In the genomic region with DNA sequence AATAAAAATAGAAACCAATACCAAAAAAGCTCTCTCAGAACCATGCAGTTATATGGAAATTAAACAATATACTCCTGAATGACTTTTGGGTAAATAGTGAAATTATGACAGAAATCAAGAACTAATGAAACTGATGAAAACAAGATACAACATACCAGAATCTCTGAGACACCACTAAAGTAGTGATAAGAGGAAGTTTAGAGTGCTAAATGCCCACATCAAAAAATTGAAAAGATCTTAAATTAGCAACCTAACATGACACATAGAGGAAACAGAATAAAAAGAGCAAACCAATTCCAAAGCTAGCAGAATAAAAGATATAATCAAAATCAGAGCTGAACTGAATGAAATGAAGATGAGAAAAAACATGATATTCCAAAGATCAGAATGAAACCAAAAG, we compare ENCODE assay signal across 16 cellular contexts.
"Had no signal": no experiment of that assay in that cellular context is flagged by ENCODE, and none has a peak within 500 bp of the region (broad histone marks: within the 10 kb centered on the region; RNA-seq: fewer than 3 reads in every experiment).

No MANE protein-coding gene starts in this region.

- H3K9me3 ChIP-seq: body of pancreas, colonic mucosa, neutrophil, thyroid gland had no signal

- H3K4me1 ChIP-seq: body of pancreas, colonic mucosa, esophagus muscularis mucosa, thyroid gland had no signal

- H3K79me2 ChIP-seq: hepatocyte had no signal

- H3K36me3 ChIP-seq: colonic mucosa, esophagus muscularis mucosa, neutrophil, thyroid gland had no signal

- H3K4me3 ChIP-seq: body of pancreas, colonic mucosa, esophagus muscularis mucosa, hepatocyte, thyroid gland had no signal

- H3K4me2 ChIP-seq: hepatocyte had no signal

- H3K27me3 Mint-ChIP-seq: activated naive CD4-positive, alpha-beta T cell treated with anti-CD3 and anti-CD28 coated beads, Interleukin-2, amount 10 ng/mL, durations not matched to agents 7 days and 5 days had no signal

- ATAC-seq: body of pancreas, left lobe of liver had no signal

- H3K27ac Mint-ChIP-seq: activated naive CD4-positive, alpha-beta T cell treated with anti-CD3 and anti-CD28 coated beads, Interleukin-2, amount 10 ng/mL, durations not matched to agents 7 days and 5 days had no signal

- H3K27ac ChIP-seq: body of pancreas, colonic mucosa, esophagus muscularis mucosa, hepatocyte, neutrophil, thyroid gland had no signal

- H3K4me3 Mint-ChIP-seq: activated naive CD4-positive, alpha-beta T cell treated with anti-CD3 and anti-CD28 coated beads, Interleukin-2, amount 10 ng/mL, durations not matched to agents 7 days and 5 days had no signal

- H3K36me3 Mint-ChIP-seq: activated naive CD4-positive, alpha-beta T cell treated with anti-CD3 and anti-CD28 coated beads, Interleukin-2, amount 10 ng/mL, durations not matched to agents 7 days and 5 days had no signal

- H2AFZ ChIP-seq: hepatocyte had no signal

- H3K27me3 ChIP-seq: body of pancreas, colonic mucosa, esophagus muscularis mucosa, hepatocyte, neutrophil, thyroid gland had no signal

- DNase-seq: activated CD4-positive, alpha-beta T cell treated with anti-CD3 and anti-CD28 coated beads, Interleukin-2, amount 50 U/mL, for 1 hour; activated CD4-positive, CD25-positive, alpha-beta regulatory T cell; activated naive CD4-positive, alpha-beta T cell treated with anti-CD3 and anti-CD28 coated beads, Interleukin-2, amount 10 ng/mL, durations not matched to agents 7 days and 5 days; activated T-cell treated with anti-CD3 and anti-CD28 coated beads for 4 hours; amniotic stem cell; body of pancreas; caudate nucleus; colonic mucosa; midbrain; stimulated activated CD4-positive, alpha-beta T cell treated with anti-CD3 and anti-CD28 coated beads, Interleukin-1b, Interleukin-23, amount 100 ng/mL, for 48 hours; T-helper 2 cell; thyroid gland had no signal
